ENCODE assay signal across 8 cellular contexts in genomic region chr15:52677593-52677992, GRCh38. TPM values are rescaled to one million over a fixed set of nuclear protein-coding genes. Genes with fewer than 3 reads are reported as not detected.
DNase-seq lines count a peak whose midpoint lies in the region; ATAC-seq and TF ChIP-seq lines count a peak whose summit lies in the region.

No MANE protein-coding gene starts in this region.

- H3K9me3 ChIP-seq in WERI-Rb-1 (ENCODE audit: severe bottlenecking): no peaks in the 10 kb centered on the region
- H3K9me3 ChIP-seq in iPS-15b (ENCODE audit: control insufficient read depth, insufficient read depth, low read length): no peaks in the 10 kb centered on the region

- H3K36me3 ChIP-seq in WERI-Rb-1 (no peaks in the 10 kb centered on the region; the same call in none of the 2 replicates), iPS-15b (ENCODE audit: control insufficient read depth, insufficient read depth, low read length) (no peaks in the 10 kb centered on the region)

- peak; percentile 24 for ATAC-seq in HG02678 (IDR thresholded peaks at IDR 0.05; ENCODE audit: unreplicated experiment)

- no peak for TF ChIP-seq CTCF in WERI-Rb-1 (IDR thresholded peaks at IDR 0.05; ENCODE audit: low read depth, low read length)

- peak; percentile 47 for DNase-seq in DMS 273 (lab: John Stamatoyannopoulos, UW; ENCODE audit: unreplicated experiment)
- no peak for DNase-seq in DMS 273 treated with DMSO at 0.1 percent for 48 hours (lab: John Stamatoyannopoulos, UW)
- no peak for DNase-seq in WERI-Rb-1
- DNase-seq in NCI-H2171 (lab: John Stamatoyannopoulos, UW): no peak
- no peak for DNase-seq in NCI-H1694 treated with DMSO at 0.1 percent for 48 hours (lab: John Stamatoyannopoulos, UW)

- H3K4me3 ChIP-seq in WERI-Rb-1 (ENCODE audit: low read depth, low read length): peak overlapping the region; percentile 90
- peak overlapping the region; percentile 68 for H3K4me3 ChIP-seq in iPS-15b (ENCODE audit: low read depth, low read length)

- H3K27ac ChIP-seq in WERI-Rb-1 (peak overlapping the region; percentile 81), temporal lobe (ENCODE audit: low read depth, low read length) (peak overlapping the region; percentile 87)

- no peaks in the 10 kb centered on the region for H3K27me3 ChIP-seq in WERI-Rb-1 (ENCODE audit: insufficient read depth, low read depth, severe bottlenecking)
- H3K27me3 ChIP-seq in iPS-15b (ENCODE audit: control insufficient read depth, insufficient read depth, low read length): no peaks in the 10 kb centered on the region

- no peak overlapping the region for H3K9ac ChIP-seq in iPS-15b (ENCODE audit: low read depth, low read length)

- H3K4me1 ChIP-seq in iPS-15b (ENCODE audit: control insufficient read depth, insufficient read depth, low read length): peaks cover 5% of the 10 kb centered on the region

RNA-seq across cellular contexts. Expression of gene ATOSA, which starts 1.6 kb away (rescaled TPM):
- 52.6 TPM for total RNA-seq in temporal lobe
